In genomic region chr6:156582509-156582992, GRCh38 we compare ENCODE assay signal across 19 cellular contexts.
A peak's percentile ranks its signal among the peaks of the same experiment; 100 is the strongest.
DNase-seq lines count a peak whose midpoint lies in the region; ATAC-seq, FAIRE-seq and TF ChIP-seq lines count a peak whose summit lies in the region.
"Had no signal": no experiment of that assay in that cellular context is flagged by ENCODE, and none has a peak within 500 bp of the region (broad histone marks: within the 10 kb centered on the region; RNA-seq: fewer than 3 reads in every experiment).

No MANE protein-coding gene starts in this region.

- no peak for TF ChIP-seq POLR2A in GM12878 (IDR thresholded peaks at IDR 0.05; ENCODE audit: low read depth, low read length)

- H3K27me3 ChIP-seq in GM12878 (replicated peaks in 1 of 2; ENCODE audit: control insufficient read depth in 2 of 2, insufficient read depth in 2 of 2, low read length in 1 of 2) = no peaks in the 10 kb centered on the region
- no peaks in the 10 kb centered on the region for H3K27me3 ChIP-seq in SJCRH30

- TF ChIP-seq RAD21 in GM12878 (IDR thresholded peaks at IDR 0.05; ENCODE audit: insufficient read depth, low read depth, low read length) = no peak

- H3K4me1 ChIP-seq in GM12878 (ENCODE audit: control insufficient read depth, insufficient read depth, low read length) (peaks cover 8% of the 10 kb centered on the region; the same call in 1 of the 2 replicates), SJCRH30 (no peaks in the 10 kb centered on the region)

- H2AFZ ChIP-seq in GM12878 (ENCODE audit: control insufficient read depth, low read depth, low read length) = no peak overlapping the region

- H3K4me3 ChIP-seq in GM12878 (no peak overlapping the region), SJCRH30 (no peak overlapping the region)
- H3K4me3 ChIP-seq: skin epidermis had no signal

- RAD21 ChIA-PET in GM12878 (lab: Charles Lee; ENCODE audit: unreplicated experiment) = interaction anchor here (0.6 to 1.5 kb wide), 2 partner anchors 138 to 349 kb away, joined by 4 to 5 read pairs; no protein-coding TSS in a partner anchor

- no peaks in the 10 kb centered on the region for H3K79me2 ChIP-seq in GM12878 (ENCODE audit: control insufficient read depth, insufficient read depth, low read length)

- no peak overlapping the region for H3K4me2 ChIP-seq in GM12878 (ENCODE audit: control insufficient read depth, insufficient read depth)

- no peak for FAIRE-seq in GM12878 (lab: Jason Lieb, UNC)
- FAIRE-seq: colon, keratinocyte had no signal

- intact Hi-C loops in GM12878 (cut with micrococcal nuclease; ENCODE audit: unreplicated experiment) = no loop called here

- TF ChIP-seq CTCF in GM12878 (IDR thresholded peaks at IDR 0.05 in 2 of 3, conservative IDR thresholded peaks at IDR 0.05 in 1 of 3; ENCODE audit: control insufficient read depth in 2 of 3, extremely low read depth in 1 of 3, insufficient read depth in 1 of 3, low read depth in 3 of 3, low read length in 3 of 3) = no peak

- H3K27ac ChIP-seq in GM12878 (ENCODE audit: control insufficient read depth, insufficient read depth) = no peak overlapping the region
- H3K27ac ChIP-seq in SJCRH30 = no peak overlapping the region
- H3K27ac ChIP-seq: epithelial cell of prostate, skin epidermis had no signal

- no peak overlapping the region for H3K9ac ChIP-seq in GM12878 (ENCODE audit: control insufficient read depth, insufficient read depth, low read length)

- CTCF ChIA-PET in GM12878 (lab: Yijun Ruan, JAX) = interaction anchor here (0.7 to 1.2 kb wide), 4 partner anchors 18 to 115 kb away, joined by 3 to 4 read pairs (median 3); no protein-coding TSS in a partner anchor

- H3K9me3 ChIP-seq in GM12878 (replicated peaks; ENCODE audit: control insufficient read depth, insufficient read depth, low read length) = peaks cover 9% of the 10 kb centered on the region
- 0 out of 2 replicates have a peak, but pooled peaks cover 3% of the 10 kb centered on the region for H3K9me3 ChIP-seq in SJCRH30 (replicated peaks)

- in situ Hi-C loops in GM12878 (cut with MboI) = no loop called here

- H3K36me3 ChIP-seq in GM12878 (ENCODE audit: control insufficient read depth in 2 of 2, insufficient read depth in 2 of 2, low read length in 1 of 2) = no peaks in the 10 kb centered on the region
- H3K36me3 ChIP-seq in SJCRH30 = no peaks in the 10 kb centered on the region

- BruUV-seq in GM12878 (replicated peaks; lab: Mats Ljungman, UMichigan) = no TSS peak

- TF ChIP-seq EP300 in GM12878 (IDR thresholded peaks at IDR 0.05; ENCODE audit: borderline replicate concordance in 1 of 2, control insufficient read depth in 1 of 2, low read depth in 2 of 2, low read length in 2 of 2) = no peak

- ATAC-seq in GM12878 = peak; percentile 53
- ATAC-seq: HCT116; PC-3; stimulated activated memory B cell treated with anti-CD40 and anti-IgM and Interleukin-4, amounts not matched to agents 10 μg/mL and 1 μg/mL and 100 μg/mL, for 72 hours had no signal

- SMC1A ChIA-PET in GM12878 (lab: Charles Lee; ENCODE audit: uncharacterized antibody, unreplicated experiment) = interaction anchor here (0.6 to 1.3 kb wide), 7 partner anchors 9 to 104 kb away, joined by 3 to 4 read pairs (median 3); no protein-coding TSS in a partner anchor

- POLR2A ChIA-PET in GM12878 (lab: Charles Lee) = no interaction called here

- peak; percentile 90 for DNase-seq in DMS79 treated with DMSO at 0.1 percent for 48 hours (lab: John Stamatoyannopoulos, UW)
- peak; percentile 83 for DNase-seq in NCI-H128 (lab: John Stamatoyannopoulos, UW; ENCODE audit: unreplicated experiment)
- peak; percentile 6 for DNase-seq in NCI-H2196 treated with DMSO at 0.1 percent for 48 hours (lab: John Stamatoyannopoulos, UW; ENCODE audit: unreplicated experiment)
- no peak for DNase-seq in GM12878 (ENCODE audit: low read depth, low spot score)
- DNase-seq in DMS 273 treated with DMSO at 0.1 percent for 48 hours (lab: John Stamatoyannopoulos, UW) = no peak
- DNase-seq in Ammon's horn (ENCODE audit: low spot score) = no peak
- no peak for DNase-seq in SJCRH30
- no peak for DNase-seq in dedifferentiated amniotic fluid mesenchymal stem cell (ENCODE audit: extremely low spot score)
- DNase-seq: activated effector memory CD4-positive, alpha-beta T cell treated with Interleukin-2 at 50 U/mL for 16 hours; anterior cingulate cortex; midbrain; PC-3; trophoblast cell had no signal

- no peaks in the 10 kb centered on the region for H4K20me1 ChIP-seq in GM12878 (ENCODE audit: control insufficient read depth, insufficient read depth)

- WGBS in GM12878 (ENCODE audit: insufficient coverage, insufficient replicate concordance, low lambda C conversion rate, missing lambda C conversion rate) = 25% methylated on average over 7 of the region's 7 CpGs

TF ChIP-seq in GM12878, 131 proteins besides CTCF, POLR2A, EP300 and RAD21 (continues in another document):
- TF ChIP-seq, protein P1, sequence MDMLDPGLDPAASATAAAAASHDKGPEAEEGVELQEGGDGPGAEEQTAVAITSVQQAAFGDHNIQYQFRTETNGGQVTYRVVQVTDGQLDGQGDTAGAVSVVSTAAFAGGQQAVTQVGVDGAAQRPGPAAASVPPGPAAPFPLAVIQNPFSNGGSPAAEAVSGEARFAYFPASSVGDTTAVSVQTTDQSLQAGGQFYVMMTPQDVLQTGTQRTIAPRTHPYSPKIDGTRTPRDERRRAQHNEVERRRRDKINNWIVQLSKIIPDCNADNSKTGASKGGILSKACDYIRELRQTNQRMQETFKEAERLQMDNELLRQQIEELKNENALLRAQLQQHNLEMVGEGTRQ (IDR thresholded peaks at IDR 0.05; ENCODE audit: borderline replicate concordance, low read depth, low read length) = no peak
- TF ChIP-seq, protein P2, sequence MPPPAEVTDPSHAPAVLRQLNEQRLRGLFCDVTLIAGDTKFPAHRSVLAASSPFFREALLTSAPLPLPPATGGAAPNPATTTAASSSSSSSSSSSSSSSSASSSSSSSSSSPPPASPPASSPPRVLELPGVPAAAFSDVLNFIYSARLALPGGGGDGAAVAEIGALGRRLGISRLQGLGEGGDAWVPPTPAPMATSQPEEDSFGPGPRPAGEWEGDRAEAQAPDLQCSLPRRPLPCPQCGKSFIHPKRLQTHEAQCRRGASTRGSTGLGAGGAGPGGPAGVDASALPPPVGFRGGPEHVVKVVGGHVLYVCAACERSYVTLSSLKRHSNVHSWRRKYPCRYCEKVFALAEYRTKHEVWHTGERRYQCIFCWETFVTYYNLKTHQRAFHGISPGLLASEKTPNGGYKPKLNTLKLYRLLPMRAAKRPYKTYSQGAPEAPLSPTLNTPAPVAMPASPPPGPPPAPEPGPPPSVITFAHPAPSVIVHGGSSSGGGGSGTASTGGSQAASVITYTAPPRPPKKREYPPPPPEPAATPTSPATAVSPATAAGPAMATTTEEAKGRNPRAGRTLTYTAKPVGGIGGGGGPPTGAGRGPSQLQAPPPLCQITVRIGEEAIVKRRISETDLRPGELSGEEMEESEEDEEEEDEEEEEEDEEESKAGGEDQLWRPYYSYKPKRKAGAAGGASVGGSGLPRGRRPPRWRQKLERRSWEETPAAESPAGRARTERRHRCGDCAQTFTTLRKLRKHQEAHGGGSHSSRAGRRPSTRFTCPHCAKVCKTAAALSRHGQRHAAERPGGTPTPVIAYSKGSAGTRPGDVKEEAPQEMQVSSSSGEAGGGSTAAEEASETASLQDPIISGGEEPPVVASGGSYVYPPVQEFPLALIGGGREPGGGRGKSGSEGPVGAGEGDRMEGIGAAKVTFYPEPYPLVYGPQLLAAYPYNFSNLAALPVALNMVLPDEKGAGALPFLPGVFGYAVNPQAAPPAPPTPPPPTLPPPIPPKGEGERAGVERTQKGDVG (CRISPR knock-in tag; IDR thresholded peaks at IDR 0.05) = no peak
- TF ChIP-seq HDAC2 (IDR thresholded peaks at IDR 0.05) (no peak), CUX1 (IDR thresholded peaks at IDR 0.05; ENCODE audit: insufficient replicate concordance, low read depth, low read length) (no peak), POLR2AphosphoS2 (IDR thresholded peaks at IDR 0.05; ENCODE audit: low read depth, low read length) (no peak), CHD1 (IDR thresholded peaks at IDR 0.05; ENCODE audit: low read depth, low read length) (no peak), SRF (IDR thresholded peaks at IDR 0.05; ENCODE audit: low read depth in 2 of 2, low read length in 2 of 2) (no peak), CREB1 (IDR thresholded peaks at IDR 0.05; ENCODE audit: low read depth) (no peak), NRF1 (conservative IDR thresholded peaks at IDR 0.05; ENCODE audit: low read depth, low read length) (no peak)

Comparison
In these comparisons a context has a peak if more than half of its experiments do, and no peak if none do; other contexts are left out.
1. DNase-seq: peak in DMS79 treated with DMSO at 0.1 percent for 48 hours (single experiment), NCI-H128 (single experiment) and NCI-H2196 treated with DMSO at 0.1 percent for 48 hours (single experiment); none in GM12878 (single experiment), DMS 273 treated with DMSO at 0.1 percent for 48 hours (single experiment), Ammon's horn (single experiment), SJCRH30 (0 of 2) and dedifferentiated amniotic fluid mesenchymal stem cell (single experiment).